ENCODE assay signal across 9 cellular contexts in genomic region chr17:57355090-57355859, GRCh38.
DNase-seq lines count a peak whose midpoint lies in the region; ATAC-seq and TF ChIP-seq lines count a peak whose summit lies in the region.
"Had no signal": no experiment of that assay in that cellular context is flagged by ENCODE, and none has a peak within 500 bp of the region (broad histone marks: within the 10 kb centered on the region; RNA-seq: fewer than 3 reads in every experiment).

No MANE protein-coding gene starts in this region.

- H3K9me3 ChIP-seq in Loucy (ENCODE audit: insufficient read depth, low read depth, low read length) (no peaks in the 10 kb centered on the region), upper lobe of right lung (no peaks in the 10 kb centered on the region)

- no peak overlapping the region for H2AFZ ChIP-seq in Loucy (ENCODE audit: low read length)

- 0 out of 2 replicates have a peak, but pooled peaks cover 5% of the 10 kb centered on the region for H3F3A ChIP-seq in Loucy (ENCODE audit: low read depth)

- no peaks in the 10 kb centered on the region for H3K9me3 Mint-ChIP-seq in nephron progenitor cell
- H3K9me3 Mint-ChIP-seq: T-cell had no signal

- intact Hi-C loops in upper lobe of right lung (cut with DNase I): no loop called here

- no peak for ATAC-seq in HG02798 (IDR thresholded peaks at IDR 0.05; ENCODE audit: poor library complexity, unreplicated experiment)
- ATAC-seq in GM18520 (IDR thresholded peaks at IDR 0.05; ENCODE audit: unreplicated experiment): no peak
- ATAC-seq in upper lobe of right lung: no peak

- H3K4me1 ChIP-seq in Loucy (ENCODE audit: insufficient read depth, low read length, poor library complexity, severe bottlenecking) (peaks cover 74% of the 10 kb centered on the region), upper lobe of right lung (peaks cover 8% of the 10 kb centered on the region)

- no peak overlapping the region for H3K9ac ChIP-seq in Loucy (ENCODE audit: low read depth, low read length, poor library complexity, severe bottlenecking)

- H3K27me3 ChIP-seq in Loucy (ENCODE audit: insufficient read depth, low read length, poor library complexity, severe bottlenecking) (no peaks in the 10 kb centered on the region), upper lobe of right lung (no peaks in the 10 kb centered on the region)

- H3K4me3 ChIP-seq in Loucy (ENCODE audit: low read length, poor library complexity, severe bottlenecking) (peak overlapping the region; percentile 7), upper lobe of right lung (no peak overlapping the region)

- no peak overlapping the region for H3K4me3 Mint-ChIP-seq in nephron progenitor cell

- H3K79me2 ChIP-seq in Loucy (ENCODE audit: insufficient read depth, low read length): peaks cover 100% of the 10 kb centered on the region

- peaks cover 52% of the 10 kb centered on the region for H3K36me3 Mint-ChIP-seq in nephron progenitor cell (ENCODE audit: low read depth)

- DNase-seq in EH (ENCODE audit: low read depth) (peak; percentile 6), astrocyte of the hippocampus (ENCODE audit: low read depth, low spot score) (peak; percentile 63), nephron progenitor cell (no peak), upper lobe of right lung (no peak)
- DNase-seq: H7, T-cell had no signal

- no peak overlapping the region for H3K27ac ChIP-seq in upper lobe of right lung

- no peaks in the 10 kb centered on the region for H3K9me2 ChIP-seq in Loucy (replicated peaks; ENCODE audit: low read depth, low read length)

- H3K4me1 Mint-ChIP-seq in nephron progenitor cell: peaks cover 78% of the 10 kb centered on the region

- no peak for TF ChIP-seq CTCF in Loucy (conservative IDR thresholded peaks at IDR 0.05; ENCODE audit: low read length)
- no peak for TF ChIP-seq CTCF in nephron progenitor cell (IDR thresholded peaks at IDR 0.05)
- TF ChIP-seq CTCF in upper lobe of right lung (IDR thresholded peaks at IDR 0.05): no peak

- H3K4me2 ChIP-seq in Loucy (ENCODE audit: low read depth, low read length, poor library complexity, severe bottlenecking): peak overlapping the region; percentile 49

- no peaks in the 10 kb centered on the region for H3K27me3 Mint-ChIP-seq in nephron progenitor cell (ENCODE audit: low read depth, poor library complexity)
- H3K27me3 Mint-ChIP-seq: T-cell had no signal

- peaks cover 42% of the 10 kb centered on the region; the same call in 1 of the 2 replicates for H3K36me3 ChIP-seq in Loucy (ENCODE audit: insufficient read depth, low read length)
- H3K36me3 ChIP-seq in upper lobe of right lung: no peaks in the 10 kb centered on the region

- peaks cover 95% of the 10 kb centered on the region for H4K20me1 ChIP-seq in Loucy (ENCODE audit: insufficient read depth, low read length, poor library complexity, severe bottlenecking)

- H3K27ac Mint-ChIP-seq in nephron progenitor cell: peak overlapping the region; percentile 50

Comparison
In these comparisons a context has a peak if more than half of its experiments do, and no peak if none do; other contexts are left out.
1. DNase-seq: peak in EH (single experiment) and astrocyte of the hippocampus (single experiment); none in nephron progenitor cell (single experiment) and upper lobe of right lung (single experiment).